Comparison of ENCODE assay signal across 8 cellular contexts in genomic region chr18:34322365-34323289, GRCh38.
A peak's percentile ranks its signal among the peaks of the same experiment; 100 is the strongest.
DNase-seq lines count a peak whose midpoint lies in the region; ATAC-seq, FAIRE-seq and TF ChIP-seq lines count a peak whose summit lies in the region.

No MANE protein-coding gene starts in this region.

- peak overlapping the region; percentile 35 for H3K4me3 ChIP-seq in thoracic aorta

- peak; percentile 1 for DNase-seq in stimulated activated CD4-positive, alpha-beta T cell treated with anti-CD3 and anti-CD28 coated beads, Interleukin-4, amount 100 ng/mL, for 48 hours (ENCODE audit: low read depth in 2 of 2)
- no peak for DNase-seq in stimulated activated CD4-positive, alpha-beta T cell treated with anti-CD3 and anti-CD28 coated beads, Interleukin-1b, Interleukin-23, amount 100 ng/mL, for 48 hours
- DNase-seq in NCI-H345 (lab: John Stamatoyannopoulos, UW) (peak; percentile 48), astrocyte of the hippocampus (ENCODE audit: low read depth, low spot score) (peak; percentile 88), thoracic aorta (ENCODE audit: low spot score) (no peak), T-helper 9 cell (no peak)

- H3K36me3 ChIP-seq in thoracic aorta = no peaks in the 10 kb centered on the region

- ATAC-seq in HG03039 (IDR thresholded peaks at IDR 0.05; ENCODE audit: unreplicated experiment) = peak; percentile 64
- ATAC-seq in thoracic aorta (ENCODE audit: insufficient number of reproducible peaks, low FRiP score, low read depth) = peak; percentile 29

- H3K4me1 ChIP-seq in thoracic aorta (ENCODE audit: control insufficient read depth in 1 of 2, low read depth in 2 of 2) = peaks cover 0 to 6% of the 10 kb centered on the region in 2 donors

- TF ChIP-seq CTCF in thoracic aorta (IDR thresholded peaks at IDR 0.05) = peak; percentile 52

- H3K27me3 ChIP-seq in thoracic aorta (replicated peaks; ENCODE audit: insufficient read depth) = no peaks in the 10 kb centered on the region

- H3K9me3 ChIP-seq in thoracic aorta = no peaks in the 10 kb centered on the region

- peak; percentile 99 for FAIRE-seq in islet of Langerhans (lab: Jason Lieb, UNC)

- no peak overlapping the region for H3K27ac ChIP-seq in thoracic aorta

Comparison
In these comparisons a context has a peak if more than half of its experiments do, and no peak if none do; other contexts are left out.
1. DNase-seq: peak in stimulated activated CD4-positive, alpha-beta T cell treated with anti-CD3 and anti-CD28 coated beads, Interleukin-4, amount 100 ng/mL, for 48 hours (2 of 2), NCI-H345 (single experiment) and astrocyte of the hippocampus (single experiment); none in stimulated activated CD4-positive, alpha-beta T cell treated with anti-CD3 and anti-CD28 coated beads, Interleukin-1b, Interleukin-23, amount 100 ng/mL, for 48 hours (single experiment), thoracic aorta (single experiment) and T-helper 9 cell (single experiment).